8 cellular contexts compared by ENCODE assay signal in the genomic region with DNA sequence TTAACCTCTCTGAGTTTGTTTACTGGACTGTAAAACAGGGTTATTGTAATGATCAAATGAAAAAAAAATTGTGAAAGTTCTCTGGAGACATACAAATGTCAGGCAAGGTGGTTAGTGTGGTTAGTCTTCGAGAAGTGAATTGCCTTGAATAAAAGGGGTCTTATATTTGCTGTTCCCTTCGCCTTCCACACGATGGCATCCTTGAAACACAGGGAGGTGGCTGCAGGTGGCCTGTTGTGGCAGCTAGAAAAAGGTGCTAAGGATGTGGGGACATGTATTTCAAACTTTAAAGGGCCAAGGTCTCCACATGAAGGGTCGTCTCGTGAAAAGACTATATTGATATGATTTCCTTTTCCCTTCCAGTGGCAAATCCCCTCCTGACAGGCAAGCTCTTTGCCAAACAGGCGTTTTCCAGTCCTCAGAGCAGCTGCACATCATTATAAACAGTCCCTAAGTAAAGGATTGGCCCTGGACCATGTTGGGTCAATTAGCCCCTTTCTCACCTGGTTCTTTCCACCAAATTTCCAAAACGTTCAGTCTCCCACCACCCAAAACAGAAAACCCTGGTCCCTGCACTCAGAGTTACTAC.
DNase-seq lines count a peak whose midpoint lies in the region; ATAC-seq and TF ChIP-seq lines count a peak whose summit lies in the region.

No MANE protein-coding gene starts in this region.

- TF ChIP-seq CTCF in GM13976 (IDR thresholded peaks at IDR 0.05; ENCODE audit: borderline replicate concordance, control extremely low read depth, extremely low read depth, insufficient read depth, missing control alignments) (peak; percentile 59), fibroblast of lung (conservative IDR thresholded peaks at IDR 0.05 in 1 of 2, IDR thresholded peaks at IDR 0.05 in 1 of 2; ENCODE audit: low read depth in 1 of 2, low read length in 2 of 2) (peak; percentile 72 to 77), gastrocnemius medialis (IDR thresholded peaks at IDR 0.05 in 4 of 5, conservative IDR thresholded peaks at IDR 0.05 in 1 of 5) (peak; percentile 43 to 55 (median 50))

- H3K4me3 ChIP-seq in fibroblast of lung (replicated peaks in 1 of 4; ENCODE audit: control extremely low read depth in 1 of 4, insufficient read depth in 1 of 4, low read depth in 3 of 4, low read length in 4 of 4), result no peak overlapping the region
- no peak overlapping the region for H3K4me3 ChIP-seq in gastrocnemius medialis

- no peak overlapping the region for H3K9ac ChIP-seq in fibroblast of lung (ENCODE audit: insufficient read depth, low read length)

- no peak for TF ChIP-seq POLR2A in gastrocnemius medialis (IDR thresholded peaks at IDR 0.05)

- H3K36me3 ChIP-seq in fibroblast of lung (ENCODE audit: control insufficient read depth, insufficient read depth, low read length) (no peaks in the 10 kb centered on the region), gastrocnemius medialis (no peaks in the 10 kb centered on the region)

- no peaks in the 10 kb centered on the region for H4K20me1 ChIP-seq in fibroblast of lung (ENCODE audit: control insufficient read depth, extremely low read depth, insufficient read depth, low read length)

- no peaks in the 10 kb centered on the region for H3K79me2 ChIP-seq in fibroblast of lung (ENCODE audit: control insufficient read depth, insufficient read depth, low read length)

- H3K4me1 ChIP-seq in fibroblast of lung (ENCODE audit: control insufficient read depth, extremely low read depth, insufficient read depth, low read length), result peaks cover 28% of the 10 kb centered on the region
- H3K4me1 ChIP-seq in gastrocnemius medialis, result peaks cover 2 to 8% of the 10 kb centered on the region in 2 donors

- H3K27me3 ChIP-seq in fibroblast of lung (ENCODE audit: control insufficient read depth, insufficient read depth, low read length) (no peaks in the 10 kb centered on the region), gastrocnemius medialis (no peaks in the 10 kb centered on the region)

- peak in 1 of 2 donors; percentile 29 for ATAC-seq in gastrocnemius medialis
- ATAC-seq in GM21825 (IDR thresholded peaks at IDR 0.05; ENCODE audit: unreplicated experiment), result no peak
- ATAC-seq in HG02571 (IDR thresholded peaks at IDR 0.05; ENCODE audit: unreplicated experiment), result no peak

- H2AFZ ChIP-seq in fibroblast of lung (ENCODE audit: low read length), result no peak overlapping the region

- peak; percentile 36 for DNase-seq in AG08395 (ENCODE audit: low spot score)
- peak; percentile 68 for DNase-seq in GM13976 (ENCODE audit: low spot score)
- DNase-seq in NCI-H526 treated with DMSO at 0.1 percent for 48 hours (lab: John Stamatoyannopoulos, UW), result peak; percentile 4
- DNase-seq in activated CD8-positive, alpha-beta memory T cell treated with anti-CD3 and anti-CD28 coated beads, Interleukin-2, amount 50 U/mL, for 48 hours, result peak; percentile 74
- peak; percentile 65 to 74 for DNase-seq in fibroblast of lung (ENCODE audit: low read depth in 2 of 2)
- DNase-seq in gastrocnemius medialis, result no peak

- intact Hi-C loops in gastrocnemius medialis (cut with DNase I; ENCODE audit: low total_unique reads), result loop anchor here (10.0 kb wide), 2 partner anchors 169 to 251 kb away; no protein-coding TSS in a partner anchor

- no peaks in the 10 kb centered on the region for H3K9me3 ChIP-seq in fibroblast of lung (ENCODE audit: control insufficient read depth, insufficient read depth, low read depth, low read length)
- H3K9me3 ChIP-seq in gastrocnemius medialis, result no peaks in the 10 kb centered on the region

- H3K4me2 ChIP-seq in fibroblast of lung (ENCODE audit: extremely low read depth, insufficient read depth, low read length), result no peak overlapping the region

- in situ Hi-C loops in GM13976 (cut with MboI; ENCODE audit: low sequenced_read_pairs, unreplicated experiment), result no loop called here
- in situ Hi-C loops in gastrocnemius medialis (cut with MboI; ENCODE audit: low sequenced_read_pairs in 4 of 4), result no loop called here

- H3K27ac ChIP-seq in fibroblast of lung (ENCODE audit: insufficient read depth, low read length) (no peak overlapping the region), gastrocnemius medialis (peak overlapping the region; percentile 66 to 81 (median 78))

Comparison
In these comparisons a context has a peak if more than half of its experiments do, and no peak if none do; other contexts are left out.
1. DNase-seq: peak in AG08395 (single experiment), GM13976 (single experiment), NCI-H526 treated with DMSO at 0.1 percent for 48 hours (single experiment), activated CD8-positive, alpha-beta memory T cell treated with anti-CD3 and anti-CD28 coated beads, Interleukin-2, amount 50 U/mL, for 48 hours (single experiment) and fibroblast of lung (2 of 2); none in gastrocnemius medialis (0 of 2).
2. Peak in every context shown above with its lines, with median percentiles within 50 percentile points of each other: CTCF ChIP-seq.